ENCODE assay signal across 35 cellular contexts in the genomic region with DNA sequence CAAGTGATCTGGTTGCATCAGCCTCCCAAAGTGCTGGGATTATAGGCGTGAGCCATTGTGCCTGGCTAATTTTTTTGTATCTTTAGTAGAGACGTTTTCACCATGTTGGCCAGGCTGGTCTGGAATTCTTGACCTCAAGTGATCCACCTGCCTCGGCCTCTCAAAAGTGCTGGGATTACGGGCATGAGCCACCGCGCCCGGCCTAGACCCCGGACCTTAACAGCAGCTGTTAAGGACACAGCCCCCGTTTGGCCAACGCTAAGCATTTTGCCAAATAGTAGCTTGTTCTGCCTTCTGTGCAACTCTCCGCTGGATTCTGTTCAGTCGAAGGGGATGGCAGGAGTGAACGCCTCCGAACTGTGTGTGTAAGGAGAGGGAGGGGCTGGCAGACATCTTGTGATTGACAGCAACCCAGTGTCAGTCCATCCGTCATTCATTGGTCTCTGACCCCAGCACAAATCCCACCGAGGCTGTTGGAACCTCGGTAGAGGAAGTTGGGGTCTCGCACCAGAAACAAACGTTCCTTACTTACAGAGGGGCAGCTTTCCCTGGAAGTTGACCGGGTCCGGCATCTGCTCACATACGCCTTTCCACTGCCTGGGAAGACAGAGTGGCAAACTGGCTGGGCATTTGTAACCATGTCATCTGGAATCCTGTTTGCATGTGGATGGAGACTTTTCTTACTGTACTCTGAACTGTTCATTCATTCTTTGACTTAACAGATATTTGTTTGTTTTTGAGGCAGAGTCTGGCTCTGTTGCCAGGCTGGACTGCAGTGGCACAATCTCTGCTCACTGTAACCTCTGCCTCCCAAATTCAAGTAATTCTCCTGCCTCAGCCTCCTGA.
"Had no signal": no experiment of that assay in that cellular context is flagged by ENCODE, and none has a peak within 500 bp of the region (broad histone marks: within the 10 kb centered on the region; RNA-seq: fewer than 3 reads in every experiment).

No MANE protein-coding gene starts in this region.

- H3K27me3 Mint-ChIP-seq: activated CD4-positive, alpha-beta T cell treated with anti-CD3 and anti-CD28 coated beads for 36 hours had no signal

- H3K4me1 ChIP-seq: adrenal gland, SJSA1 had no signal

- H3K36me3 ChIP-seq: adrenal gland, Peyer's patch, SJSA1 had no signal

- H3K9me3 Mint-ChIP-seq: activated CD4-positive, alpha-beta T cell treated with anti-CD3 and anti-CD28 coated beads, Interleukin-2, amount 10 ng/mL, durations not matched to agents 7 days and 5 days; activated naive CD4-positive, alpha-beta T cell treated with anti-CD3 and anti-CD28 coated beads for 36 hours; activated naive CD4-positive, alpha-beta T cell treated with anti-CD3 and anti-CD28 coated beads, Interleukin-2, amount 50 U/mL, for 72 hours; activated T-cell treated with anti-CD3 and anti-CD28 coated beads, Interleukin-2, amount 50 U/mL, for 4 hours; activated T-helper 1 cell treated with anti-CD3 and anti-CD28 coated beads, Interleukin-12 subunit alpha, Interleukin-12 subunit beta, Interleukin-2, Interleukin-4 antibody, amounts not matched to agents 30 ng/mL and 10 ng/mL and 1 ng/mL, durations not matched to agents 14 hours and 24 hours and 36 hours; T-helper 1 cell treated with Interleukin-12 subunit alpha and Interleukin-12 subunit beta and Interleukin-4 antibody, amounts not matched to agents 30 μg/mL and 1 μg/mL, for 36 hours; T-helper 2 cell treated with Interferon-gamma antibody and Interleukin-4, amounts not matched to agents 5 μg/mL and 100 μg/mL, for 36 hours had no signal

- H3K4me2 ChIP-seq: SK-N-SH had no signal

- H3K27ac Mint-ChIP-seq: activated CD4-positive, alpha-beta T cell treated with anti-CD3 and anti-CD28 coated beads for 36 hours; activated CD4-positive, alpha-beta T cell treated with anti-CD3 and anti-CD28 coated beads, Interleukin-2, amount 10 ng/mL, durations not matched to agents 7 days and 5 days; activated naive CD4-positive, alpha-beta T cell treated with anti-CD3 and anti-CD28 coated beads for 36 hours; activated naive CD4-positive, alpha-beta T cell treated with anti-CD3 and anti-CD28 coated beads, Interleukin-2, amount 50 U/mL, for 72 hours; activated T-helper 1 cell treated with anti-CD3 and anti-CD28 coated beads, Interleukin-12 subunit alpha, Interleukin-12 subunit beta, Interleukin-2, Interleukin-4 antibody, amounts not matched to agents 30 ng/mL and 10 ng/mL and 1 ng/mL, durations not matched to agents 14 hours and 24 hours and 36 hours; T-helper 1 cell treated with Interleukin-12 subunit alpha and Interleukin-12 subunit beta and Interleukin-4 antibody, amounts not matched to agents 30 μg/mL and 1 μg/mL, for 36 hours; T-helper 2 cell treated with Interferon-gamma antibody and Interleukin-4, amounts not matched to agents 5 μg/mL and 100 μg/mL, for 36 hours; WTC11 had no signal

- DNase-seq: activated CD4-positive, alpha-beta T cell treated with anti-CD3 and anti-CD28 coated beads for 36 hours; activated CD4-positive, alpha-beta T cell treated with anti-CD3 and anti-CD28 coated beads, Interleukin-2, amount 10 ng/mL, durations not matched to agents 7 days and 5 days; activated CD4-positive, alpha-beta T cell treated with anti-CD3 and anti-CD28 coated beads, Interleukin-2, amount 50 U/mL, for 48 hours; activated CD8-positive, alpha-beta memory T cell treated with anti-CD3 and anti-CD28 coated beads, Interleukin-2, amount 50 U/mL, for 4 hours; activated gamma-delta T cell treated with Interleukin-2 at 50 U/mL for 16 hours; activated naive CD4-positive, alpha-beta T cell treated with anti-CD3 and anti-CD28 coated beads for 36 hours; activated T-cell treated with anti-CD3 and anti-CD28 coated beads for 4 hours; activated T-cell treated with anti-CD3 and anti-CD28 coated beads, Interleukin-2, amount 50 U/mL, for 4 hours; body of pancreas; central memory CD4-positive, alpha-beta T cell; NCI-H1048; NCI-H1105 treated with DMSO at 0.1 percent for 48 hours; NCI-H1436; NCI-H1694; NCI-H2107; NCI-H2171; NCI-H524; NCI-H69; NCI-H82; PC-3; Peyer's patch; RPMI8226; SHP77 treated with DMSO at 0.1 percent for 48 hours; SK-N-SH had no signal

- H3K9me3 ChIP-seq: adrenal gland, body of pancreas, Peyer's patch, SJSA1, SK-N-SH had no signal

- FAIRE-seq: astrocyte, bronchial epithelial cell, TTC549 had no signal

- ATAC-seq: activated CD4-positive, alpha-beta T cell treated with anti-CD3 and anti-CD28 coated beads for 36 hours; activated CD4-positive, CD25-positive, alpha-beta regulatory T cell treated with anti-CD3 and anti-CD28 coated beads, Interleukin-2, amount 50 U/mL, for 24 hours; activated naive CD4-positive, alpha-beta T cell treated with anti-CD3 and anti-CD28 coated beads, Interleukin-2, amount 50 U/mL, for 72 hours; activated T-cell treated with anti-CD3 and anti-CD28 coated beads, Interleukin-2, amount 50 U/mL, for 4 hours; body of pancreas; PC-3; WTC11 had no signal

- H3K27ac ChIP-seq: adrenal gland, Peyer's patch, SJSA1 had no signal

- H3K36me3 Mint-ChIP-seq: activated naive CD4-positive, alpha-beta T cell treated with anti-CD3 and anti-CD28 coated beads, Interleukin-2, amount 50 U/mL, for 72 hours; WTC11 had no signal

- H3K27me3 ChIP-seq: adrenal gland, body of pancreas, Peyer's patch, SJSA1 had no signal

- H3K4me3 ChIP-seq: adrenal gland, body of pancreas, Peyer's patch, SJSA1 had no signal

- H3K9ac ChIP-seq: SK-N-SH had no signal

- H3K4me3 Mint-ChIP-seq: activated CD4-positive, alpha-beta T cell treated with anti-CD3 and anti-CD28 coated beads for 36 hours; activated CD4-positive, alpha-beta T cell treated with anti-CD3 and anti-CD28 coated beads, Interleukin-2, amount 10 ng/mL, durations not matched to agents 7 days and 5 days; activated naive CD4-positive, alpha-beta T cell treated with anti-CD3 and anti-CD28 coated beads for 36 hours; activated T-cell treated with anti-CD3 and anti-CD28 coated beads, Interleukin-2, amount 50 U/mL, for 4 hours; activated T-helper 1 cell treated with anti-CD3 and anti-CD28 coated beads, Interleukin-12 subunit alpha, Interleukin-12 subunit beta, Interleukin-2, Interleukin-4 antibody, amounts not matched to agents 30 ng/mL and 10 ng/mL and 1 ng/mL, durations not matched to agents 14 hours and 24 hours and 36 hours; T-helper 1 cell treated with Interleukin-12 subunit alpha and Interleukin-12 subunit beta and Interleukin-4 antibody, amounts not matched to agents 30 μg/mL and 1 μg/mL, for 36 hours; T-helper 2 cell treated with Interferon-gamma antibody and Interleukin-4, amounts not matched to agents 5 μg/mL and 100 μg/mL, for 36 hours; WTC11 had no signal
